ENCODE assay signal across 12 cellular contexts in the genomic region with DNA sequence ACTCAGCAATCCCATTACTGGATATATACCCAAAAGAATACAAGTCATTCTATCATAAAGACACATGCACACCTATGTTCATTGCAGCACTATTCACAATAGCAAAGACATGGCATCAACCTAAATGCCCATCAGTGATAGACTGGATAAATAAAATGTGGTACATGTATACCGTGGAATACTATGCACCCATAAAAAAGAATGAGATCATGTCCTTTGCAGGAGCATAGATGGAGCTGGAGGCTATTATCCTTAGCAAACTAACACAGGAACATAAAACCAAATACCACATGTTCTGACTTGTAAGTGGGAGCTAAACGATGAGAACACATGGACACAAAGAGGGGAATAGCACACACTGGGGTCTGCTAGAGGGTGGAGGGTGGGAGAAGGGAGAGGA. TPM values are rescaled to one million over a fixed set of nuclear protein-coding genes. Genes with fewer than 3 reads are reported as not detected.
"Had no signal": no experiment of that assay in that cellular context is flagged by ENCODE, and none has a peak within 500 bp of the region (broad histone marks: within the 10 kb centered on the region; RNA-seq: fewer than 3 reads in every experiment).

No MANE protein-coding gene starts in this region.

RNA-seq across cellular contexts. Expression of gene RASL10B, which starts 28.1 kb away (rescaled TPM):
- total RNA-seq: OCI-LY7 had no signal

RNA-seq across cellular contexts. Expression of gene GAS2L2, which starts 49.7 kb away (rescaled TPM):
- total RNA-seq: PC-3, PC-9, Peyer's patch, RPMI7951, SJCRH30, SJSA1, SK-MEL-5 had no signal
- polyA plus RNA-seq: SK-N-SH had no signal

RNA-seq across cellular contexts. Expression of gene C17orf50, which starts 57.4 kb away (rescaled TPM):
- total RNA-seq: OCI-LY7, PC-3, PC-9, Peyer's patch, Right ventricle myocardium inferior, Right ventricle myocardium superior, RPMI7951, SJCRH30, SJSA1, SK-MEL-5, T-cell had no signal
